Comparison of ENCODE assay signal across 22 cellular contexts in the genomic region with DNA sequence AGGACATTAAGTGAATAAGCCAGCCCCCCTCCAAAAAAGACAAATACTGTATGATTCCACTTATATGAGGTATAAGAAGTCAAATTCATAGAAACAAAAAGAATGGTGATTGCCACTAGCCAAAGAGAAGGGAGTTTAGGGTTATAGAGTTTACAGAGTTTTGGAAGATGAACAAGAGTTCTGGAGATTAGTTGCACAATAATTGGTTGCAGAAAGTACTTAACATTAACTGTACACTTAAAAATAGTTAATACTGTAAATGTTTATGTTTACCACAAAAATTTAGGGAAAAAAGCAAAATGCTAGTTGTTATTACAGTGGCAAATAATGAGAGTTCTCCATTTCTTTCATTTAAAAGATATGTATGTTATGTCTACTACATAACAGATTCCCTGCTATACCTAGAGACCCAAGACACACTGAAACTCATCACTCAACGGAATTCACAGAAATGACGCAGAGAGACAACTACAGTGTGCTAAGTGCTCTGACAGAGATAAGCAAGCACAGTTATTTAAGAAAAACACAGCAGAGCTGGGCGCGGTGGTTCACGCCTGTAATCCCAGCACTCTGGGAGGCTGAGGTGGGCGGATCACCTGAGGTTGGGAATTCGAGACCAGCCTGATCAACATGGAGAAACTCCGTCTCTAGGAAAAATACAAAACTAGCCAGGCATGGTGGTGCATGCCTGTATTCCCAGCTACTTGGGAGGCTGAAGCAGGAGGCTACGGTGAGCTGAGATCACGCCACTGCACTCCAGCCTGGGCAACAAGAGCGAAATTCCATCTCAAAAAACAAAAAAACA. TPM values are rescaled to one million over a fixed set of nuclear protein-coding genes. Genes with fewer than 3 reads are reported as not detected.
DNase-seq lines count a peak whose midpoint lies in the region; ATAC-seq, FAIRE-seq and TF ChIP-seq lines count a peak whose summit lies in the region.
"Had no signal": no experiment of that assay in that cellular context is flagged by ENCODE, and none has a peak within 500 bp of the region (broad histone marks: within the 10 kb centered on the region; RNA-seq: fewer than 3 reads in every experiment).

No MANE protein-coding gene starts in this region.

- TF ChIP-seq CTCF in RWPE2 (IDR thresholded peaks at IDR 0.05; ENCODE audit: poor library complexity, severe bottlenecking): no peak
- TF ChIP-seq CTCF in K562 (IDR thresholded peaks at IDR 0.05 in 2 of 3, conservative IDR thresholded peaks at IDR 0.05 in 1 of 3; ENCODE audit: insufficient read depth in 2 of 3, low read depth in 1 of 3, low read length in 3 of 3): no peak
- TF ChIP-seq CTCF in SK-N-SH (IDR thresholded peaks at IDR 0.05): no peak
- TF ChIP-seq CTCF in right atrium auricular region (IDR thresholded peaks at IDR 0.05): no peak

- TF ChIP-seq RAD21 in K562 (CRISPR knock-in tag; conservative IDR thresholded peaks at IDR 0.05 in 1 of 2, IDR thresholded peaks at IDR 0.05 in 1 of 2) (no peak), SK-N-SH (IDR thresholded peaks at IDR 0.05; ENCODE audit: low read length) (no peak)

- no peak overlapping the region for H3K9ac ChIP-seq in K562 (ENCODE audit: insufficient read depth in 1 of 2, low read depth in 2 of 2, low read length in 2 of 2)
- no peak overlapping the region for H3K9ac ChIP-seq in mesenchymal stem cell (ENCODE audit: low read length)
- no peak overlapping the region for H3K9ac ChIP-seq in SK-N-SH
- H3K9ac ChIP-seq: BLaER1 treated with 17β-estradiol and CSF1 and Interleukin-3, amounts not matched to agents 10 nM and 100 nM had no signal

- no peak overlapping the region for H2AK5ac ChIP-seq in mesenchymal stem cell (ENCODE audit: low read length, severe bottlenecking)

- H3K27ac Mint-ChIP-seq in activated naive CD8-positive, alpha-beta T cell treated with anti-CD3 and anti-CD28 coated beads, Interleukin-2, amount 50 U/mL, for 24 hours: peak overlapping the region; percentile 35
- no peak overlapping the region for H3K27ac Mint-ChIP-seq in activated naive CD8-positive, alpha-beta T cell treated with anti-CD3 and anti-CD28 coated beads for 36 hours
- H3K27ac Mint-ChIP-seq: CD4-positive, alpha-beta T cell had no signal

- H3K4me1 ChIP-seq in RWPE2 (ENCODE audit: insufficient read depth, poor library complexity, severe bottlenecking) (peaks cover 25% of the 10 kb centered on the region), K562 (replicated peaks in 1 of 2; ENCODE audit: control insufficient read depth in 2 of 2, insufficient read depth in 2 of 2, low read length in 2 of 2) (peaks cover 4 to 9% of the 10 kb centered on the region in 2 experiments; a peak in 2 of 5 replicates), mesenchymal stem cell (ENCODE audit: control insufficient read depth, insufficient read depth, low read depth, low read length) (no peaks in the 10 kb centered on the region), SK-N-SH (ENCODE audit: control insufficient read depth in 1 of 2, insufficient read depth in 2 of 2, low read depth in 1 of 2, low read length in 1 of 2) (peaks cover 0 to 5% of the 10 kb centered on the region in 2 experiments; a peak in 2 of 4 replicates), right atrium auricular region (peaks cover 0 to 14% of the 10 kb centered on the region in 2 donors)
- H3K4me1 ChIP-seq: BLaER1 treated with 17β-estradiol and CSF1 and Interleukin-3, amounts not matched to agents 10 nM and 100 nM had no signal

- H2BK15ac ChIP-seq in mesenchymal stem cell (ENCODE audit: low read depth, poor library complexity, severe bottlenecking): no peak overlapping the region

- no peak overlapping the region for H3K4ac ChIP-seq in mesenchymal stem cell (ENCODE audit: low read depth in 1 of 2, low read length in 2 of 2)

- intact Hi-C loops in K562 (cut with micrococcal nuclease): no loop called here

- no peaks in the 10 kb centered on the region for H3K9me3 ChIP-seq in RWPE2 (ENCODE audit: severe bottlenecking)
- no peaks in the 10 kb centered on the region for H3K9me3 ChIP-seq in K562 (replicated peaks; ENCODE audit: control insufficient read depth, insufficient read depth, low read depth, low read length)
- H3K9me3 ChIP-seq in mesenchymal stem cell (ENCODE audit: control insufficient read depth, low read length): no peaks in the 10 kb centered on the region
- H3K9me3 ChIP-seq in SK-N-SH: no peaks in the 10 kb centered on the region
- H3K9me3 ChIP-seq in right atrium auricular region: no peaks in the 10 kb centered on the region

- no peak overlapping the region for H2BK120ac ChIP-seq in mesenchymal stem cell (ENCODE audit: low read depth, low read length)

- CTCF ChIA-PET in K562 (lab: Yijun Ruan, JAX; ENCODE audit: low intra/inter-chr PET ratio) (interaction anchor here (0.7 kb wide), 1 partner anchor 46 kb away, joined by 3 read pairs; no protein-coding TSS in a partner anchor), SK-N-SH (lab: Yijun Ruan, JAX) (interaction anchor here (1.3 kb wide), 1 partner anchor 8 kb away, joined by 3 read pairs; no protein-coding TSS in a partner anchor)

- H3K4me2 ChIP-seq in K562 (ENCODE audit: insufficient read depth, low read length): no peak overlapping the region
- H3K4me2 ChIP-seq in mesenchymal stem cell (ENCODE audit: low read length, poor library complexity, severe bottlenecking): no peak overlapping the region
- no peak overlapping the region for H3K4me2 ChIP-seq in SK-N-SH
- H3K4me2 ChIP-seq: BLaER1 treated with 17β-estradiol and CSF1 and Interleukin-3, amounts not matched to agents 10 nM and 100 nM had no signal

- WGBS in K562 (ENCODE audit: insufficient coverage, low coverage, missing lambda C conversion rate): 40% methylated on average over 11 of the region's 11 CpGs
- 97% methylated on average over 11 of the region's 11 CpGs for WGBS in mesenchymal stem cell
- WGBS in SK-N-SH (ENCODE audit: low lambda C conversion rate): 97% methylated on average over 11 of the region's 11 CpGs

- H3K4me3 Mint-ChIP-seq in activated naive CD8-positive, alpha-beta T cell treated with anti-CD3 and anti-CD28 coated beads, Interleukin-2, amount 50 U/mL, for 24 hours: no peak overlapping the region
- H3K4me3 Mint-ChIP-seq in activated naive CD8-positive, alpha-beta T cell treated with anti-CD3 and anti-CD28 coated beads for 36 hours: no peak overlapping the region
- H3K4me3 Mint-ChIP-seq: CD4-positive, alpha-beta T cell had no signal

- H3K36me3 Mint-ChIP-seq in activated naive CD8-positive, alpha-beta T cell treated with anti-CD3 and anti-CD28 coated beads, Interleukin-2, amount 50 U/mL, for 24 hours (ENCODE audit: low read depth): peaks cover 71% of the 10 kb centered on the region
- H3K36me3 Mint-ChIP-seq in activated naive CD8-positive, alpha-beta T cell treated with anti-CD3 and anti-CD28 coated beads for 36 hours: peaks cover 56% of the 10 kb centered on the region

- no peak overlapping the region for H2BK5ac ChIP-seq in mesenchymal stem cell (ENCODE audit: low read depth, low read length, poor library complexity, severe bottlenecking)

- ATAC-seq in activated naive CD8-positive, alpha-beta T cell treated with anti-CD3 and anti-CD28 coated beads, Interleukin-2, amount 50 U/mL, for 24 hours: no peak
- ATAC-seq in RWPE2 (ENCODE audit: low read depth) (no peak), K562 (peak; percentile 95)
- ATAC-seq: Panc1 had no signal

- H3F3A ChIP-seq in SK-N-SH (replicated peaks; ENCODE audit: insufficient read depth): peaks cover 19% of the 10 kb centered on the region

- DNase-seq in activated naive CD8-positive, alpha-beta T cell treated with anti-CD3 and anti-CD28 coated beads, Interleukin-2, amount 50 U/mL, for 24 hours: no peak
- no peak for DNase-seq in activated naive CD8-positive, alpha-beta T cell treated with anti-CD3 and anti-CD28 coated beads for 36 hours
- no peak for DNase-seq in RWPE2 (ENCODE audit: low spot score)
- peak in 2 of 4 experiments; percentile 60 to 82 for DNase-seq in K562 (ENCODE audit: extremely low read depth in 1 of 4, low spot score in 3 of 4)
- peak; percentile 17 for DNase-seq in mesenchymal stem cell
- no peak for DNase-seq in SK-N-SH
- no peak for DNase-seq in cerebellar cortex (ENCODE audit: low spot score)
- DNase-seq in right atrium auricular region (ENCODE audit: low spot score): no peak
- DNase-seq: CD4-positive, alpha-beta T cell; GOT3; HCEC 1CT; Karpas-422; NCI-H1092 treated with DMSO at 0.1 percent for 48 hours; NCI-H1436; NCI-H187; NCI-H2081 treated with DMSO at 0.1 percent for 48 hours; NCI-H2171; NCI-H226; NCI-H510A; NCI-H69 had no signal

- no peak overlapping the region for H3K18ac ChIP-seq in mesenchymal stem cell (ENCODE audit: low read depth in 1 of 2, low read length in 2 of 2)

- H3K23ac ChIP-seq in mesenchymal stem cell (ENCODE audit: low read length in 2 of 2): no peak overlapping the region

- H2BK12ac ChIP-seq in mesenchymal stem cell (ENCODE audit: low read length in 2 of 2): no peak overlapping the region

- H4K91ac ChIP-seq in mesenchymal stem cell (ENCODE audit: low read length): no peak overlapping the region

- POLR2A ChIA-PET in K562 (lab: Yijun Ruan, JAX) (interaction anchor here (1.0 to 1.1 kb wide), 2 partner anchors 9 to 10 kb away, joined by 3 read pairs; no protein-coding TSS in a partner anchor), SK-N-SH (lab: Yijun Ruan, JAX) (no interaction called here)

- peaks cover 15% of the 10 kb centered on the region for H3K79me1 ChIP-seq in mesenchymal stem cell (replicated peaks; ENCODE audit: low read length, poor library complexity, severe bottlenecking)

- TF ChIP-seq EP300 in K562 (IDR thresholded peaks at IDR 0.05; ENCODE audit: low read length): peak; percentile 18; the same call in 1 of the 2 replicates
- no peak for TF ChIP-seq EP300 in SK-N-SH (IDR thresholded peaks at IDR 0.05; ENCODE audit: borderline replicate concordance in 1 of 2, low read depth in 1 of 2, low read length in 1 of 2)

- H2AFZ ChIP-seq in K562 (ENCODE audit: low read depth, low read length) (no peak overlapping the region), mesenchymal stem cell (ENCODE audit: low read depth, low read length) (no peak overlapping the region), SK-N-SH (ENCODE audit: low read depth) (no peak overlapping the region)

- no peak overlapping the region for H3K4me3 ChIP-seq in RWPE2 (ENCODE audit: severe bottlenecking)
- no peak overlapping the region for H3K4me3 ChIP-seq in K562
- no peak overlapping the region for H3K4me3 ChIP-seq in mesenchymal stem cell (ENCODE audit: insufficient read depth in 1 of 2, low read depth in 1 of 2, low read length in 2 of 2)
- no peak overlapping the region for H3K4me3 ChIP-seq in SK-N-SH (ENCODE audit: low read depth in 2 of 2, low read length in 1 of 2)
- no peak overlapping the region for H3K4me3 ChIP-seq in right atrium auricular region
- H3K4me3 ChIP-seq: BLaER1 treated with 17β-estradiol and CSF1 and Interleukin-3, amounts not matched to agents 10 nM and 100 nM had no signal

- no peak for TF ChIP-seq POLR2A in K562 (conservative IDR thresholded peaks at IDR 0.05)

- H3K9me2 ChIP-seq in SK-N-SH: no peaks in the 10 kb centered on the region

- in situ Hi-C loops in K562 (cut with MboI): no loop called here

- no TSS peak for BruUV-seq in K562 (replicated peaks; lab: Mats Ljungman, UMichigan)

- H3K27me3 Mint-ChIP-seq in activated naive CD8-positive, alpha-beta T cell treated with anti-CD3 and anti-CD28 coated beads, Interleukin-2, amount 50 U/mL, for 24 hours: no peaks in the 10 kb centered on the region
- H3K27me3 Mint-ChIP-seq in activated naive CD8-positive, alpha-beta T cell treated with anti-CD3 and anti-CD28 coated beads for 36 hours: no peaks in the 10 kb centered on the region
- H3K27me3 Mint-ChIP-seq: CD4-positive, alpha-beta T cell had no signal

- H3K79me2 ChIP-seq in K562 (ENCODE audit: control insufficient read depth, insufficient read depth, low read length) (peaks cover 88% of the 10 kb centered on the region), SK-N-SH (ENCODE audit: insufficient read depth) (peaks cover 87% of the 10 kb centered on the region)

- FAIRE-seq in K562 (lab: Jason Lieb, UNC): peak; percentile 73

- no peaks in the 10 kb centered on the region for H3K9me3 Mint-ChIP-seq in activated naive CD8-positive, alpha-beta T cell treated with anti-CD3 and anti-CD28 coated beads, Interleukin-2, amount 50 U/mL, for 24 hours
- no peaks in the 10 kb centered on the region for H3K9me3 Mint-ChIP-seq in activated naive CD8-positive, alpha-beta T cell treated with anti-CD3 and anti-CD28 coated beads for 36 hours
- H3K9me3 Mint-ChIP-seq: CD4-positive, alpha-beta T cell had no signal

- H3K27me3 ChIP-seq in RWPE2 (ENCODE audit: insufficient read depth, poor library complexity, severe bottlenecking): no peaks in the 10 kb centered on the region
- H3K27me3 ChIP-seq in K562 (ENCODE audit: control insufficient read depth in 2 of 2, insufficient read depth in 2 of 2, low read length in 2 of 2): no peaks in the 10 kb centered on the region
- no peaks in the 10 kb centered on the region for H3K27me3 ChIP-seq in mesenchymal stem cell (ENCODE audit: control insufficient read depth in 1 of 2, insufficient read depth in 1 of 2, low read length in 2 of 2)
- no peaks in the 10 kb centered on the region for H3K27me3 ChIP-seq in SK-N-SH (ENCODE audit: insufficient read depth)
- H3K27me3 ChIP-seq in right atrium auricular region: no peaks in the 10 kb centered on the region
- H3K27me3 ChIP-seq: BLaER1 treated with 17β-estradiol and CSF1 and Interleukin-3, amounts not matched to agents 10 nM and 100 nM had no signal

- 0 out of 2 replicates have a peak, but pooled peaks cover 5% of the 10 kb centered on the region for H4K20me1 ChIP-seq in K562 (replicated peaks; ENCODE audit: control insufficient read depth, insufficient read depth, low read length)
- H4K20me1 ChIP-seq in SK-N-SH (ENCODE audit: insufficient read depth): peaks cover 14% of the 10 kb centered on the region; the same call in 1 of the 2 replicates

- no peaks in the 10 kb centered on the region for H3K9me1 ChIP-seq in K562 (ENCODE audit: control insufficient read depth, insufficient read depth, low read length)

- no peak overlapping the region for H3K14ac ChIP-seq in mesenchymal stem cell (ENCODE audit: low read length in 2 of 2)

- H4K8ac ChIP-seq in mesenchymal stem cell (ENCODE audit: low read length): no peak overlapping the region

- H3K36me3 ChIP-seq in RWPE2 (ENCODE audit: low read depth) (peaks cover 85% of the 10 kb centered on the region), K562 (ENCODE audit: control insufficient read depth, insufficient read depth, low read length) (peaks cover 94% of the 10 kb centered on the region), mesenchymal stem cell (ENCODE audit: control insufficient read depth in 1 of 2, insufficient read depth in 2 of 2, low read depth in 1 of 2, low read length in 2 of 2) (peaks cover 13 to 88% of the 10 kb centered on the region in 2 experiments), SK-N-SH (replicated peaks in 1 of 2; ENCODE audit: control insufficient read depth in 1 of 2, insufficient read depth in 2 of 2, low read length in 1 of 2) (peaks cover 51 to 54% of the 10 kb centered on the region in 2 experiments), right atrium auricular region (peaks cover 32% of the 10 kb centered on the region)

- peaks cover 8% of the 10 kb centered on the region for H3K4me1 Mint-ChIP-seq in activated naive CD8-positive, alpha-beta T cell treated with anti-CD3 and anti-CD28 coated beads, Interleukin-2, amount 50 U/mL, for 24 hours
- H3K4me1 Mint-ChIP-seq in activated naive CD8-positive, alpha-beta T cell treated with anti-CD3 and anti-CD28 coated beads for 36 hours: peaks cover 28% of the 10 kb centered on the region

- peak overlapping the region; percentile 37 for H3K27ac ChIP-seq in RWPE2 (ENCODE audit: poor library complexity, severe bottlenecking)
- peak overlapping the region; percentile 44; the same call in 1 of the 3 replicates for H3K27ac ChIP-seq in K562 (ENCODE audit: extremely low read depth, low read depth, low read length)
- H3K27ac ChIP-seq in mesenchymal stem cell (ENCODE audit: low read length, poor library complexity, severe bottlenecking): no peak overlapping the region
- H3K27ac ChIP-seq in SK-N-SH (ENCODE audit: low read depth in 2 of 2, low read length in 1 of 2): peak overlapping the region in 1 of 2 experiments; percentile 56; a peak in 2 of 4 replicates
- H3K27ac ChIP-seq in right atrium auricular region: no peak overlapping the region
- H3K27ac ChIP-seq: BLaER1 treated with 17β-estradiol and CSF1 and Interleukin-3, amounts not matched to agents 10 nM and 100 nM had no signal

RNA-seq across cellular contexts. Expression of a gene that starts 37.2 kb away (rescaled TPM):
- 100 to 1,000 TPM; 179 to 181 TPM for total RNA-seq in activated naive CD8-positive, alpha-beta T cell treated with anti-CD3 and anti-CD28 coated beads for 36 hours
- total RNA-seq in K562 (2011; cell fraction: chromatin; rRNA removed; ENCODE audit: low replicate concordance): 66.1 and 219 TPM in 2 replicates
- total RNA-seq in K562 (2011; cell fraction: nucleolus; rRNA removed): 36.7 and 55.9 TPM in 2 replicates
- 126 and 178 TPM in 2 replicates for total RNA-seq in K562 (2011; cell fraction: nucleoplasm; rRNA removed)
- total RNA-seq in K562 (2014; rRNA removed): 149 and 178 TPM in 2 replicates
- 305 and 329 TPM in 2 replicates for total RNA-seq in K562 (2014; rRNA removed; fragmentation: Illumina TruSeq; extraction: Trizol)
- total RNA-seq in K562 (2015; rRNA removed; fragmentation: Illumina TruSeq; extraction: Trizol): 334 and 370 TPM in 2 replicates
- 165 and 167 TPM in 2 replicates for total RNA-seq in K562 (2021)
- 108 and 179 TPM in 2 replicates for polyA plus RNA-seq in K562 (2011; rRNA removed)
- 22.6 and 76.2 TPM in 2 replicates for polyA plus RNA-seq in K562 (2011; cell fraction: cytosol; rRNA removed)
- 29.0 and 44.4 TPM in 2 replicates for polyA plus RNA-seq in K562 (2011; cell fraction: nucleus; rRNA removed)
- polyA plus RNA-seq in K562 (2012): 59.0 and 146 TPM in 2 replicates
- 177 and 187 TPM in 2 replicates for polyA plus RNA-seq in K562 (2014; fragmentation: Illumina TruSeq; extraction: Trizol)
- polyA plus RNA-seq in K562 (2014; fragmentation: Nextera tagmentation; extraction: Ambion mirVana): 100 to 1,000 TPM; 349 to 489 TPM
- polyA plus RNA-seq in K562 (2014; rRNA removed): 125 and 164 TPM in 2 replicates
- 281 and 301 TPM in 2 replicates for polyA minus RNA-seq in K562 (2011; rRNA and poly(A)+ RNA removed)
- polyA minus RNA-seq in K562 (2011; cell fraction: cytosol; rRNA and poly(A)+ RNA removed): 79.5 and 99.4 TPM in 2 replicates
- 48.2 and 75.5 TPM in 2 replicates for polyA minus RNA-seq in K562 (2011; cell fraction: nucleus; rRNA and poly(A)+ RNA removed)
- polyA plus RNA-seq in mesenchymal stem cell (2013, experiment 1 of 2): 65.4 TPM
- 61.3 TPM for polyA plus RNA-seq in mesenchymal stem cell (2013, experiment 2 of 2)
- 59.8 and 67.6 TPM in 2 replicates for polyA plus RNA-seq in SK-N-SH (2012; rRNA removed)
- 101 and 141 TPM in 2 replicates for polyA plus RNA-seq in SK-N-SH (2012; cell fraction: cytosol; rRNA removed)
- 19.5 and 38.9 TPM in 2 replicates for polyA plus RNA-seq in SK-N-SH (2012; cell fraction: nucleus; rRNA removed)
- total RNA-seq in right atrium auricular region: 10 to 100 TPM; 57.2 to 62.8 TPM

Comparison
In these comparisons a context has a peak if more than half of its experiments do, and no peak if none do; other contexts are left out.
1. H3K27ac ChIP-seq: peak in RWPE2 (single experiment) and K562 (single experiment); none in mesenchymal stem cell (single experiment) and right atrium auricular region (0 of 2).